Comparison of ENCODE assay signal across 31 cellular contexts in genomic region chr3:4313606-4314308, GRCh38. TPM values are rescaled to one million over a fixed set of nuclear protein-coding genes. Genes with fewer than 3 reads are reported as not detected.
DNase-seq lines count a peak whose midpoint lies in the region; ATAC-seq, FAIRE-seq and TF ChIP-seq lines count a peak whose summit lies in the region.
"Had no signal": no experiment of that assay in that cellular context is flagged by ENCODE, and none has a peak within 500 bp of the region (broad histone marks: within the 10 kb centered on the region; RNA-seq: fewer than 3 reads in every experiment).

No MANE protein-coding gene starts in this region.

- H2BK20ac ChIP-seq in IMR-90 (ENCODE audit: low read depth, low read length) = no peak overlapping the region

- H2AK5ac ChIP-seq in IMR-90 (ENCODE audit: low read depth, low read length) = 0 out of 2 replicates have a peak overlapping the region, but pooled peaks have one; percentile 26

- SMC1A ChIA-PET in GM12878 (lab: Charles Lee; ENCODE audit: uncharacterized antibody, unreplicated experiment) = no interaction called here

- H2BK120ac ChIP-seq in IMR-90 (ENCODE audit: low read depth, low read length) = peak overlapping the region; percentile 10; the same call in 1 of the 2 replicates

- H3K9me3 ChIP-seq in AG04450 (ENCODE audit: control insufficient read depth, insufficient read depth, low read length) (no peaks in the 10 kb centered on the region), IMR-90 (ENCODE audit: control insufficient read depth, insufficient read depth, low read length) (no peaks in the 10 kb centered on the region), GM12878 (replicated peaks; ENCODE audit: control insufficient read depth, insufficient read depth, low read length) (no peaks in the 10 kb centered on the region), gastroesophageal sphincter (no peaks in the 10 kb centered on the region), suprapubic skin (no peaks in the 10 kb centered on the region)
- H3K9me3 ChIP-seq: colonic mucosa, left lung had no signal

- no peak for TF ChIP-seq POLR2A in IMR-90 (IDR thresholded peaks at IDR 0.05; ENCODE audit: low read depth, low read length)
- TF ChIP-seq POLR2A in GM12878 (IDR thresholded peaks at IDR 0.05; ENCODE audit: low read depth, low read length) = no peak
- TF ChIP-seq POLR2A in gastroesophageal sphincter (IDR thresholded peaks at IDR 0.05) = no peak
- no peak for TF ChIP-seq POLR2A in suprapubic skin (IDR thresholded peaks at IDR 0.05)

- peak overlapping the region; percentile 46; the same call in 1 of the 2 replicates for H4K91ac ChIP-seq in IMR-90 (ENCODE audit: insufficient read depth, low read depth, low read length)

- H3K36me3 ChIP-seq in IMR-90 (ENCODE audit: control insufficient read depth, insufficient read depth, low read length) (peaks cover 9% of the 10 kb centered on the region), GM12878 (ENCODE audit: control insufficient read depth in 2 of 2, insufficient read depth in 2 of 2, low read length in 1 of 2) (peaks cover 0 to 3% of the 10 kb centered on the region in 2 experiments; a peak in 1 of 4 replicates), gastroesophageal sphincter (peaks cover 0 to 44% of the 10 kb centered on the region in 2 donors), suprapubic skin (peaks cover 29% of the 10 kb centered on the region)
- H3K36me3 ChIP-seq: colonic mucosa had no signal

- H3K14ac ChIP-seq in IMR-90 (replicated peaks; ENCODE audit: low read depth, low read length) = peak overlapping the region; percentile 17

- dilution Hi-C loops in IMR-90 (cut with HindIII; ENCODE audit: low sequenced_read_pairs, unreplicated experiment) = no loop called here

- WGBS in IMR-90 (ENCODE audit: extremely low coverage in 2 of 2, insufficient read length in 1 of 2), 2 experiments = no CpG with 5 or more reads among the region's 5 CpGs
- 67% methylated on average over 5 of the region's 5 CpGs for WGBS in GM12878 (ENCODE audit: insufficient coverage, insufficient replicate concordance, low lambda C conversion rate, missing lambda C conversion rate)
- WGBS in gastroesophageal sphincter (ENCODE audit: low coverage in 1 of 2), 2 donors = 60 to 88% methylated on average over 2 to 5 of the region's 5 CpGs
- WGBS in suprapubic skin = 91% methylated on average over 5 of the region's 5 CpGs

- no peak overlapping the region for H3K27ac ChIP-seq in AG04450 (ENCODE audit: low read depth, low read length)
- peak overlapping the region; percentile 10; the same call in 1 of the 2 replicates for H3K27ac ChIP-seq in IMR-90 (ENCODE audit: insufficient read depth, low read length)
- H3K27ac ChIP-seq in GM12878 (ENCODE audit: control insufficient read depth, insufficient read depth) = no peak overlapping the region
- H3K27ac ChIP-seq in gastroesophageal sphincter = peak overlapping the region in 3 of 4 donors; percentile 11 to 53 (median 36)
- no peak overlapping the region for H3K27ac ChIP-seq in suprapubic skin
- H3K27ac ChIP-seq: colonic mucosa, left lung, parathyroid adenoma, PC-9, skin epidermis, WERI-Rb-1 had no signal

- H3K4me2 ChIP-seq in IMR-90 (ENCODE audit: low read depth, low read length) (peak overlapping the region; percentile 5; the same call in 1 of the 2 replicates), GM12878 (ENCODE audit: control insufficient read depth, insufficient read depth) (no peak overlapping the region)
- H3K4me2 ChIP-seq: PC-9 had no signal

- BruUV-seq in IMR-90 (replicated peaks; lab: Mats Ljungman, UMichigan) (no TSS peak), GM12878 (replicated peaks; lab: Mats Ljungman, UMichigan) (no TSS peak)

- peak; percentile 7 for FAIRE-seq in GM12878 (lab: Jason Lieb, UNC)
- FAIRE-seq in frontal cortex (lab: Jason Lieb, UNC) = no peak
- FAIRE-seq: D721Med, GM12892 had no signal

- no peak overlapping the region for H2AK9ac ChIP-seq in IMR-90 (replicated peaks; ENCODE audit: low read depth, low read length, poor library complexity)

- no peaks in the 10 kb centered on the region for H4K20me1 ChIP-seq in IMR-90 (ENCODE audit: insufficient read depth, low read length)
- H4K20me1 ChIP-seq in GM12878 (ENCODE audit: control insufficient read depth, insufficient read depth) = no peaks in the 10 kb centered on the region

- H3K4me3 ChIP-seq in AG04450 (ENCODE audit: low read depth, low read length) (no peak overlapping the region), IMR-90 (ENCODE audit: insufficient read depth, low read depth, low read length) (no peak overlapping the region), GM12878 (no peak overlapping the region), gastroesophageal sphincter (no peak overlapping the region), suprapubic skin (no peak overlapping the region)
- H3K4me3 ChIP-seq: colonic mucosa, left lung, PC-9, skin epidermis had no signal

- peaks cover 7% of the 10 kb centered on the region for H3K4me1 ChIP-seq in IMR-90 (ENCODE audit: control insufficient read depth, insufficient read depth, low read length)
- H3K4me1 ChIP-seq in GM12878 (ENCODE audit: control insufficient read depth, insufficient read depth, low read length) = no peaks in the 10 kb centered on the region
- H3K4me1 ChIP-seq in gastroesophageal sphincter = peaks cover 0 to 52% (median 5%) of the 10 kb centered on the region in 3 donors
- peaks cover 19% of the 10 kb centered on the region for H3K4me1 ChIP-seq in suprapubic skin
- H3K4me1 ChIP-seq: colonic mucosa, parathyroid adenoma had no signal

- no peak for DNase-seq in AG04450 (ENCODE audit: low read depth, low spot score)
- DNase-seq in IMR-90 = peak; percentile 54
- no peak for DNase-seq in GM12878 (ENCODE audit: low read depth, low spot score)
- DNase-seq in suprapubic skin (ENCODE audit: low spot score in 2 of 2) = no peak
- DNase-seq in GDM1 (lab: John Stamatoyannopoulos, UW) = no peak
- DNase-seq in frontal cortex (ENCODE audit: low spot score in 2 of 2) = no peak
- no peak for DNase-seq in DMS53 treated with DMSO at 0.1 percent for 48 hours (lab: John Stamatoyannopoulos, UW; ENCODE audit: unreplicated experiment)
- DNase-seq: activated CD4-positive, alpha-beta T cell treated with anti-CD3 and anti-CD28 coated beads, Interleukin-2, amount 10 ng/mL, durations not matched to agents 7 days and 5 days; aorta; CD4-positive, CD25-positive, alpha-beta regulatory T cell; colonic mucosa; effector memory CD4-positive, alpha-beta T cell; H9; immature natural killer cell; left lung; mesendoderm; NCI-H1417 treated with DMSO at 0.1 percent for 48 hours; NCI-H2081; NCI-H345; NCI-H69; PC-9; retina; SIG-M5; stimulated activated naive B cell treated with anti-CD40 and anti-IgM and Interleukin-4, amounts not matched to agents 10 μg/mL and 1 μg/mL and 100 μg/mL, for 72 hours; substantia nigra; WERI-Rb-1 had no signal

- TF ChIP-seq EP300 in GM12878 (IDR thresholded peaks at IDR 0.05; ENCODE audit: borderline replicate concordance in 1 of 2, control insufficient read depth in 1 of 2, low read depth in 2 of 2, low read length in 2 of 2) = no peak
- no peak for TF ChIP-seq EP300 in gastroesophageal sphincter (IDR thresholded peaks at IDR 0.05)
- TF ChIP-seq EP300 in suprapubic skin (IDR thresholded peaks at IDR 0.05) = no peak

- no peaks in the 10 kb centered on the region; the same call in 1 of the 2 replicates for H3K9me1 ChIP-seq in IMR-90 (ENCODE audit: insufficient read depth, low read length)

- 0 out of 3 replicates have a peak overlapping the region, but pooled peaks have one; percentile 37 for H2BK15ac ChIP-seq in IMR-90 (ENCODE audit: low read depth, low read length)

- in situ Hi-C loops in IMR-90 (cut with MboI; ENCODE audit: low sequenced_read_pairs) (loop anchor here (25.0 kb wide), 1 partner anchor 749 kb away; no protein-coding TSS in a partner anchor), GM12878 (cut with MboI) (no loop called here)

- TF ChIP-seq RAD21 in IMR-90 (IDR thresholded peaks at IDR 0.05; ENCODE audit: low read length) (no peak), GM12878 (IDR thresholded peaks at IDR 0.05; ENCODE audit: insufficient read depth, low read depth, low read length) (no peak)

- H3K4ac ChIP-seq in IMR-90 (ENCODE audit: low read depth, low read length) = no peak overlapping the region

- RAD21 ChIA-PET in GM12878 (lab: Charles Lee; ENCODE audit: unreplicated experiment) = no interaction called here

- peak overlapping the region; percentile 60 for H2BK5ac ChIP-seq in IMR-90 (ENCODE audit: low read depth, low read length, poor library complexity, severe bottlenecking)

- H3K23ac ChIP-seq in IMR-90 (ENCODE audit: low read depth, low read length) = peak overlapping the region; percentile 60; the same call in 1 of the 2 replicates

- no peak overlapping the region for H3K56ac ChIP-seq in IMR-90 (ENCODE audit: extremely low read depth, insufficient read depth, low read length)

- CTCF ChIA-PET in AG04450 (lab: Charles Lee) (interaction anchor here (0.6 to 1.9 kb wide), 5 partner anchors 17 to 270 kb away, joined by 3 to 8 read pairs (median 7); partner anchors contain the start of gene ITPR1), IMR-90 (lab: Yijun Ruan, JAX) (interaction anchor here (0.6 kb wide), 1 partner anchor 11 kb away, joined by 3 read pairs; no protein-coding TSS in a partner anchor), GM12878 (lab: Yijun Ruan, JAX) (interaction anchor here (1.1 to 3.2 kb wide), 2 partner anchors 37 to 320 kb away, joined by 3 to 12 read pairs; no protein-coding TSS in a partner anchor)

- no peak overlapping the region for H2AFZ ChIP-seq in IMR-90 (replicated peaks; ENCODE audit: low read length, poor library complexity)
- H2AFZ ChIP-seq in GM12878 (ENCODE audit: control insufficient read depth, low read depth, low read length) = no peak overlapping the region
- H2AFZ ChIP-seq: parathyroid adenoma, PC-9 had no signal

- H3K79me1 ChIP-seq in IMR-90 (ENCODE audit: low read depth in 1 of 2, low read length in 2 of 2) = 0 out of 4 replicates have a peak, but pooled peaks cover 3 to 9% of the 10 kb centered on the region in 2 experiments

- H4K5ac ChIP-seq in IMR-90 (ENCODE audit: low read depth, low read length) = peak overlapping the region; percentile 64; the same call in 1 of the 2 replicates

- POLR2A ChIA-PET in AG04450 (lab: Yijun Ruan, JAX) = interaction anchor here (0.6 kb wide), 1 partner anchor 626 kb away, joined by 10 read pairs; no protein-coding TSS in a partner anchor
- POLR2A ChIA-PET in IMR-90 (lab: Charles Lee; ENCODE audit: unreplicated experiment) = no interaction called here
- POLR2A ChIA-PET in GM12878 (lab: Charles Lee) = no interaction called here

- H3K9ac ChIP-seq in IMR-90 (ENCODE audit: low read depth, low read length) = no peak overlapping the region
- no peak overlapping the region for H3K9ac ChIP-seq in GM12878 (ENCODE audit: control insufficient read depth, insufficient read depth, low read length)
- H3K9ac ChIP-seq: parathyroid adenoma had no signal

- peak overlapping the region; percentile 39 to 59; a peak in 3 of 4 replicates for H4K8ac ChIP-seq in IMR-90 (ENCODE audit: low read depth in 2 of 2, low read length in 2 of 2)

- intact Hi-C loops in IMR-90 (cut with micrococcal nuclease) (no loop called here), GM12878 (cut with micrococcal nuclease; ENCODE audit: unreplicated experiment) (no loop called here)

- peak overlapping the region; percentile 29; the same call in 1 of the 2 replicates for H3K18ac ChIP-seq in IMR-90 (ENCODE audit: low read depth, low read length)

- H3K27me3 ChIP-seq in AG04450 (ENCODE audit: control insufficient read depth, insufficient read depth, low read length) = no peaks in the 10 kb centered on the region
- H3K27me3 ChIP-seq in IMR-90 (ENCODE audit: control insufficient read depth, insufficient read depth, low read length) = no peaks in the 10 kb centered on the region
- H3K27me3 ChIP-seq in GM12878 (replicated peaks in 1 of 2; ENCODE audit: control insufficient read depth in 2 of 2, insufficient read depth in 2 of 2, low read length in 1 of 2) = no peaks in the 10 kb centered on the region
- H3K27me3 ChIP-seq in gastroesophageal sphincter = no peaks in the 10 kb centered on the region
- no peaks in the 10 kb centered on the region for H3K27me3 ChIP-seq in suprapubic skin
- H3K27me3 ChIP-seq: colonic mucosa, left lung had no signal

- ATAC-seq in IMR-90 (ENCODE audit: low read depth) (peak; percentile 77), GM12878 (no peak), gastroesophageal sphincter (no peak)
- ATAC-seq: left lung; stimulated activated naive B cell treated with anti-CD40 and anti-IgM and Interleukin-4, amounts not matched to agents 10 μg/mL and 1 μg/mL and 100 μg/mL, for 72 hours had no signal

- no peaks in the 10 kb centered on the region for H3K79me2 ChIP-seq in GM12878 (ENCODE audit: control insufficient read depth, insufficient read depth, low read length)
- H3K79me2 ChIP-seq: parathyroid adenoma had no signal

- TF ChIP-seq CTCF in AG04450 (IDR thresholded peaks at IDR 0.05; ENCODE audit: low read depth, low read length) = 0 out of 2 replicates have a peak, but pooled peaks have one; percentile 14
- TF ChIP-seq CTCF in IMR-90 (conservative IDR thresholded peaks at IDR 0.05; ENCODE audit: low read depth, low read length) = 0 out of 2 replicates have a peak, but pooled peaks have one; percentile 9
- no peak for TF ChIP-seq CTCF in GM12878 (IDR thresholded peaks at IDR 0.05 in 2 of 3, conservative IDR thresholded peaks at IDR 0.05 in 1 of 3; ENCODE audit: control insufficient read depth in 2 of 3, extremely low read depth in 1 of 3, insufficient read depth in 1 of 3, low read depth in 3 of 3, low read length in 3 of 3)
- no peak for TF ChIP-seq CTCF in gastroesophageal sphincter (IDR thresholded peaks at IDR 0.05)
- TF ChIP-seq CTCF in suprapubic skin (IDR thresholded peaks at IDR 0.05) = no peak

RNA-seq across cellular contexts. Expression of gene SETMAR, which starts 10.6 kb away (rescaled TPM):
- polyA plus RNA-seq in AG04450 (2011; rRNA removed) (15.5 and 16.8 TPM in 2 replicates), IMR-90 (2012; rRNA removed) (11.9 and 12.7 TPM in 2 replicates), GM12878 (2011; rRNA removed) (20.5 and 21.0 TPM in 2 replicates), GM12878 (2014; fragmentation: Illumina TruSeq; extraction: Trizol) (24.6 and 25.1 TPM in 2 replicates), GM12878 (2014; fragmentation: Nextera tagmentation; extraction: Ambion mirVana) (10 to 100 TPM in 1 of 2 experiments, 1 to 10 TPM in 1; 7.1 to 11.6 TPM), GM12878 (2014; rRNA removed) (17.8 TPM in 2 replicates), GM12878 (2016; fragmentation: Nextera tagmentation; extraction: Ambion mirVana) (10 to 100 TPM; 19.9 to 23.6 TPM)
- polyA minus RNA-seq in AG04450 (2011; rRNA and poly(A)+ RNA removed) = 15.4 and 15.8 TPM in 2 replicates
- total RNA-seq in IMR-90 (2012; rRNA removed) (17.8 and 18.1 TPM in 2 replicates), GM12878 (2014; rRNA removed) (21.0 and 22.6 TPM in 2 replicates), GM12878 (2014; rRNA removed; fragmentation: Illumina TruSeq; extraction: Trizol) (20.4 and 21.1 TPM in 2 replicates), GM12878 (2021) (17.0 and 20.1 TPM in 2 replicates), gastroesophageal sphincter (10 to 100 TPM; 24.4 to 43.4 (median 26.8) TPM), suprapubic skin (10 to 100 TPM; 13.4 to 27.4 (median 21.0) TPM), frontal cortex (47.7 TPM)
- 3.6 and 6.2 TPM in 2 replicates for polyA plus RNA-seq in IMR-90 (2012; cell fraction: cytosol; rRNA removed)
- 5.2 and 30.7 TPM in 2 replicates for polyA plus RNA-seq in IMR-90 (2012; cell fraction: nucleus; rRNA removed; ENCODE audit: low replicate concordance)
- 20.2 and 24.5 TPM in 2 replicates for total RNA-seq in GM12878 (2013; cell fraction: nucleolus; rRNA removed)
- polyA plus RNA-seq in GM12878 (2011; ENCODE audit: low read depth) = 9.2 TPM
- 13.6 and 13.9 TPM in 2 replicates for polyA plus RNA-seq in GM12878 (2011; cell fraction: cytosol; rRNA removed)
- polyA plus RNA-seq in GM12878 (2011; cell fraction: nucleus; rRNA removed) = 23.2 and 28.8 TPM in 2 replicates
- polyA plus RNA-seq in GM12878 (2012) = 9.8 and 11.5 TPM in 2 replicates
- 24.0 and 36.6 TPM in 2 replicates for polyA minus RNA-seq in GM12878 (2011; rRNA and poly(A)+ RNA removed)
- polyA minus RNA-seq in GM12878 (2011; cell fraction: cytosol; rRNA and poly(A)+ RNA removed) = 6.4 and 7.6 TPM in 2 replicates
- 20.8 and 41.3 TPM in 2 replicates for polyA minus RNA-seq in GM12878 (2011; cell fraction: nucleus; rRNA and poly(A)+ RNA removed)

Comparison
In these comparisons a context has a peak if more than half of its experiments do, and no peak if none do; other contexts are left out.
1. H3K27ac ChIP-seq: peak in IMR-90 (single experiment) and gastroesophageal sphincter (3 of 4); none in AG04450 (single experiment), GM12878 (single experiment) and suprapubic skin (single experiment).
2. CTCF ChIP-seq: peak in AG04450 (single experiment) and IMR-90 (single experiment); none in GM12878 (0 of 3), gastroesophageal sphincter (0 of 4) and suprapubic skin (0 of 2).